ENCODE assay signal across 34 cellular contexts in the genomic region with DNA sequence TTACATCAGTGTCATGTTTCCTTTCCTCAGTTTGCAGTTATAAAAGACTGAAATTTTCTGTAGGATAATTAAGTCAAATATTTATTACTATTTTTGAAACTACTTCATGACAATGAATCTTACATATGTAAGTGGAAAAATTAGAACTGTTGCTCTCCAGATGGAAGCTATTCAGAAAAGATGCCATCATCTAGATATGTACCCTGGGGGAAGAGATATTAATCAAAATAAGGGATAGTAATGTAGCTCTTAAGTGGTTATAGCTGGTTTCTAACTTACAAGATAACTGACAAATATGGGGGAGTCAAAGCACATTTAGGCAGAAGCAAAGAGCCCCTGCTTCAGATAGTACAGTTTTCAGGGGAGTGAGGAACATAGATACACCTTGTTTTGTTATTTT. TPM values are rescaled to one million over a fixed set of nuclear protein-coding genes. Genes with fewer than 3 reads are reported as not detected.
"Had no signal": no experiment of that assay in that cellular context is flagged by ENCODE, and none has a peak within 500 bp of the region (broad histone marks: within the 10 kb centered on the region; RNA-seq: fewer than 3 reads in every experiment).

No MANE protein-coding gene starts in this region.

- H3K27ac ChIP-seq: adrenal gland, ascending aorta, body of pancreas, brain microvascular endothelial cell, breast epithelium, cardiac muscle cell had no signal

- DNase-seq: activated effector memory CD4-positive, alpha-beta T cell treated with anti-CD3 and anti-CD28 coated beads, Interleukin-2, amount 50 U/mL, for 16 hours; activated effector memory CD4-positive, alpha-beta T cell treated with Interleukin-2 at 50 U/mL for 16 hours; activated gamma-delta T cell; activated gamma-delta T cell treated with Interleukin-2 at 50 U/mL for 16 hours; activated naive CD4-positive, alpha-beta T cell; activated naive CD4-positive, alpha-beta T cell treated with anti-CD3 and anti-CD28 coated beads for 36 hours; activated naive CD4-positive, alpha-beta T cell treated with anti-CD3 and anti-CD28 coated beads, Interleukin-2, amount 10 ng/mL, durations not matched to agents 7 days and 5 days; activated naive CD4-positive, alpha-beta T cell treated with anti-CD3 and anti-CD28 coated beads, Interleukin-2, amount 50 U/mL, for 16 hours; activated naive CD4-positive, alpha-beta T cell treated with Interleukin-2 at 50 U/mL for 16 hours; activated naive CD8-positive, alpha-beta T cell treated with anti-CD3 and anti-CD28 coated beads for 36 hours; activated naive CD8-positive, alpha-beta T cell treated with anti-CD3 and anti-CD28 coated beads, Interleukin-2, amount 10 ng/mL, durations not matched to agents 7 days and 5 days; activated naive CD8-positive, alpha-beta T cell treated with anti-CD3 and anti-CD28 coated beads, Interleukin-2, amount 50 U/mL, for 24 hours; activated T-cell treated with anti-CD3 and anti-CD28 coated beads, Interleukin-2, amount 50 U/mL, for 4 hours; activated T-cell treated with anti-CD3 and anti-CD28 coated beads, Interleukin-2, amount 50 U/mL, for 48 hours; activated T-cell treated with anti-CD3 and anti-CD28 coated beads, Interleukin-2, amount 50 U/mL, for 72 hours; adrenal gland; amniotic stem cell; amygdala; anterior cingulate cortex; aorta; body of pancreas; brain microvascular endothelial cell; caudate nucleus; central memory CD4-positive, alpha-beta T cell; cerebellar nuclear complex had no signal

- H3K9me3 ChIP-seq: adrenal gland, body of pancreas had no signal

- H3K4me3 ChIP-seq: adrenal gland, ascending aorta, body of pancreas, breast epithelium, cardiac muscle cell had no signal

- H3K36me3 ChIP-seq: adrenal gland, ascending aorta, brain microvascular endothelial cell, breast epithelium, cardiac muscle cell had no signal

- H3K27me3 ChIP-seq: adrenal gland, ascending aorta, body of pancreas, brain microvascular endothelial cell, breast epithelium, cardiac muscle cell had no signal

- ATAC-seq: activated naive CD4-positive, alpha-beta T cell treated with anti-CD3 and anti-CD28 coated beads, Interleukin-2, amount 50 U/mL, for 72 hours; activated naive CD8-positive, alpha-beta T cell treated with anti-CD3 and anti-CD28 coated beads, Interleukin-2, amount 50 U/mL, for 24 hours; activated T-cell treated with anti-CD3 and anti-CD28 coated beads, Interleukin-2, amount 50 U/mL, for 4 hours; activated T-cell treated with anti-CD3 and anti-CD28 coated beads, Interleukin-2, amount 50 U/mL, for 72 hours; activated T-helper 17 cell treated with anti-CD3 and anti-CD28 coated beads, Interleukin-2, amount 50 U/mL, for 72 hours; body of pancreas had no signal

- H3K4me1 ChIP-seq: adrenal gland, ascending aorta, body of pancreas, breast epithelium had no signal

RNA-seq across cellular contexts. Expression of a gene that starts 38.1 kb away (rescaled TPM):
- total RNA-seq: activated naive CD4-positive, alpha-beta T cell treated with anti-CD3 and anti-CD28 coated beads for 36 hours; activated naive CD4-positive, alpha-beta T cell treated with anti-CD3 and anti-CD28 coated beads, Interleukin-2, amount 50 U/mL, for 72 hours; activated naive CD8-positive, alpha-beta T cell treated with anti-CD3 and anti-CD28 coated beads for 36 hours; activated naive CD8-positive, alpha-beta T cell treated with anti-CD3 and anti-CD28 coated beads, Interleukin-2, amount 10 ng/mL, durations not matched to agents 7 days and 5 days; activated T-cell treated with anti-CD3 and anti-CD28 coated beads, Interleukin-2, amount 50 U/mL, for 4 hours; activated T-cell treated with anti-CD3 and anti-CD28 coated beads, Interleukin-2, amount 50 U/mL, for 72 hours; activated T-helper 1 cell treated with anti-CD3 and anti-CD28 coated beads, Interleukin-12 subunit alpha, Interleukin-12 subunit beta, Interleukin-2, Interleukin-4 antibody, amounts not matched to agents 30 ng/mL and 10 ng/mL and 1 ng/mL, durations not matched to agents 14 hours and 24 hours and 36 hours; activated T-helper 17 cell treated with anti-CD3 and anti-CD28 coated beads, Interleukin-2, amount 50 U/mL, for 72 hours; activated T-helper 2 cell treated with anti-CD3 and anti-CD28 coated beads, Interferon-gamma antibody, Interleukin-2, Interleukin-4, amounts not matched to agents 10 μg/mL and 5 μg/mL and 100 μg/mL, durations not matched to agents 14 hours and 24 hours and 36 hours; adrenal gland; ascending aorta; astrocyte; body of pancreas; bronchial epithelial cell had no signal
- polyA plus RNA-seq: adrenal gland, aorta had no signal
